Comparison of ENCODE assay signal across 15 cellular contexts in the genomic region with DNA sequence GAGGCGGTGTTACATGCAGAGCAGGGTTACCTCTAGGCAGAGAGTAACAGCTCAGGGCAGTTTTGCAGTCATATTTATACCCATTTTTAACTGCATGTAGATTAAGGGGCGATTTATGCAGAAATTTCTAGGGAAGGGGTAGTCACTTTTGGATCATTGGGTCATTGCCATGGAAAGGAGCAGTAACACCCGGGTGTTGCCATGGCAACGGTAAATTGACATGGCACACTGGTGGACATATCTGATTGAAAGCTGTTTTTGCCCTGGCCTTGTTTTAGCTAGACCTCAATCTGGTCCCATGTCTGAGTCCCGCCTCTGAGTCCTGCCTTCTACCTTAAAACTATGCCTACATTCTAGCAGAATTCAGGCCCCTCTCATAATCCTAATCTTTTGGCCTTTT. TPM values are rescaled to one million over a fixed set of nuclear protein-coding genes. Genes with fewer than 3 reads are reported as not detected.
A peak's percentile ranks its signal among the peaks of the same experiment; 100 is the strongest.
DNase-seq lines count a peak whose midpoint lies in the region; ATAC-seq, FAIRE-seq and TF ChIP-seq lines count a peak whose summit lies in the region.
"Had no signal": no experiment of that assay in that cellular context is flagged by ENCODE, and none has a peak within 500 bp of the region (broad histone marks: within the 10 kb centered on the region; RNA-seq: fewer than 3 reads in every experiment).

No MANE protein-coding gene starts in this region.

- no peaks in the 10 kb centered on the region for H3K79me2 ChIP-seq in mesendoderm (ENCODE audit: control insufficient read depth, insufficient read depth, low read length)

- no CpG with 5 or more reads among the region's 5 CpGs for WGBS in mesendoderm (ENCODE audit: extremely low coverage, insufficient coverage, low lambda C conversion rate)

- H3K79me1 ChIP-seq in mesendoderm (ENCODE audit: low read length): no peaks in the 10 kb centered on the region

- no peak overlapping the region for H3K4me3 ChIP-seq in Panc1 (ENCODE audit: low read depth in 2 of 2, low read length in 2 of 2)
- no peak overlapping the region for H3K4me3 ChIP-seq in mesendoderm (ENCODE audit: low read length)
- H3K4me3 ChIP-seq: BLaER1 treated with 17β-estradiol and CSF1 and Interleukin-3, amounts not matched to agents 10 nM and 100 nM had no signal

- peak; percentile 33 for FAIRE-seq in GM12891 (lab: Jason Lieb, UNC)
- no peak for FAIRE-seq in RCC 7860 (lab: Jason Lieb, UNC)
- FAIRE-seq in D721Med (lab: Jason Lieb, UNC): no peak

- intact Hi-C loops in Panc1 (cut with micrococcal nuclease; ENCODE audit: unreplicated experiment): no loop called here

- H3K4me1 ChIP-seq in Panc1 (ENCODE audit: control insufficient read depth, insufficient read depth, low read length) (no peaks in the 10 kb centered on the region), mesendoderm (ENCODE audit: control insufficient read depth, low read depth, low read length) (no peaks in the 10 kb centered on the region)

- TF ChIP-seq CTCF in Panc1 (IDR thresholded peaks at IDR 0.05): no peak
- no peak for TF ChIP-seq CTCF in D721Med (IDR thresholded peaks at IDR 0.05; ENCODE audit: insufficient read depth, missing control alignments)

- no peak for TF ChIP-seq POLR2A in GM12891 (IDR thresholded peaks at IDR 0.05; ENCODE audit: low read depth, low read length)

- no peak overlapping the region for H3K23ac ChIP-seq in mesendoderm (ENCODE audit: low read length)

- H3K27me3 ChIP-seq in Panc1 (ENCODE audit: control insufficient read depth, insufficient read depth, low read length) (no peaks in the 10 kb centered on the region; the same call in 1 of the 2 replicates), mesendoderm (ENCODE audit: insufficient read depth, low read length, poor library complexity) (no peaks in the 10 kb centered on the region)
- H3K27me3 ChIP-seq: BLaER1 treated with 17β-estradiol and CSF1 and Interleukin-3, amounts not matched to agents 10 nM and 100 nM had no signal

- POLR2A ChIA-PET in Panc1 (lab: Charles Lee): no interaction called here

- H3K18ac ChIP-seq in mesendoderm (ENCODE audit: low read length): no peak overlapping the region

- no peak overlapping the region for H2BK15ac ChIP-seq in mesendoderm (replicated peaks; ENCODE audit: low read depth)

- in situ Hi-C loops in Panc1 (cut with HindIII; ENCODE audit: low pct_unique_long_range_greater_than_20kb, low sequenced_read_pairs): no loop called here

- 0 out of 2 replicates have a peak, but pooled peaks have one; percentile 34 for ATAC-seq in Panc1
- ATAC-seq: Right ventricle myocardium inferior had no signal

- H3K56ac ChIP-seq in mesendoderm (ENCODE audit: low read length): no peak overlapping the region

- CTCF ChIA-PET in Panc1 (lab: Charles Lee): no interaction called here

- H3K9ac ChIP-seq in mesendoderm (ENCODE audit: low read length): no peak overlapping the region
- H3K9ac ChIP-seq: BLaER1 treated with 17β-estradiol and CSF1 and Interleukin-3, amounts not matched to agents 10 nM and 100 nM had no signal

- H3K36me3 ChIP-seq in Panc1 (ENCODE audit: control insufficient read depth, insufficient read depth, low read length) (no peaks in the 10 kb centered on the region), mesendoderm (ENCODE audit: control insufficient read depth, insufficient read depth, low read length) (no peaks in the 10 kb centered on the region)
- H3K36me3 ChIP-seq: BLaER1 treated with 17β-estradiol and CSF1 and Interleukin-3, amounts not matched to agents 10 nM and 100 nM had no signal

- no peak overlapping the region for H3K4ac ChIP-seq in mesendoderm (ENCODE audit: low read depth, low read length)

- peak overlapping the region; percentile 28 for H4K8ac ChIP-seq in mesendoderm (ENCODE audit: low read depth, low read length)

- no peak overlapping the region for H2BK5ac ChIP-seq in mesendoderm (ENCODE audit: low read length)

- no peaks in the 10 kb centered on the region for H3K9me3 ChIP-seq in Panc1 (ENCODE audit: control insufficient read depth, insufficient read depth, low read depth, low read length)
- H3K9me3 ChIP-seq: BLaER1 treated with 17β-estradiol and CSF1 and Interleukin-3, amounts not matched to agents 10 nM and 100 nM had no signal

- no peak overlapping the region for H2BK120ac ChIP-seq in mesendoderm (ENCODE audit: low read depth, low read length)

- H3K27ac ChIP-seq in Panc1 (ENCODE audit: low read length): no peak overlapping the region
- H3K27ac ChIP-seq in mesendoderm (ENCODE audit: low read depth, low read length): no peak overlapping the region

- H2AK5ac ChIP-seq in mesendoderm (ENCODE audit: low read length): no peak overlapping the region

- no TSS peak for BruUV-seq in Panc1 (replicated peaks; lab: Mats Ljungman, UMichigan)

- no peak overlapping the region for H4K5ac ChIP-seq in mesendoderm (ENCODE audit: low read length)

- H3K4me2 ChIP-seq in mesendoderm (ENCODE audit: low read length): no peak overlapping the region

- DNase-seq in NCI-H748 (lab: John Stamatoyannopoulos, UW; ENCODE audit: unreplicated experiment): peak; percentile 38
- DNase-seq in NCI-H748 treated with DMSO at 0.1 percent for 48 hours (lab: John Stamatoyannopoulos, UW): no peak
- DNase-seq in GM12891 (ENCODE audit: insufficient read length, low spot score): no peak
- no peak for DNase-seq in Panc1 (ENCODE audit: low read depth, low spot score)
- DNase-seq in mesendoderm: peak; percentile 64
- no peak for DNase-seq in NCI-H524 treated with DMSO at 0.1 percent for 48 hours (lab: John Stamatoyannopoulos, UW)
- no peak for DNase-seq in RCC 7860 (ENCODE audit: low spot score)
- no peak for DNase-seq in D721Med (ENCODE audit: insufficient read length, low spot score)
- DNase-seq: H7, NCI-H1436, NCI-H2029, NCI-H2227 treated with DMSO at 0.1 percent for 48 hours, NCI-H524 had no signal

TF ChIP-seq in GM12891, 5 proteins besides CTCF, POLR2A, EP300 and RAD21:
- TF ChIP-seq POU2F2 (IDR thresholded peaks at IDR 0.05; ENCODE audit: low read depth, low read length) (no peak), TAF1 (IDR thresholded peaks at IDR 0.05; ENCODE audit: low read depth, low read length) (no peak), PAX5 (IDR thresholded peaks at IDR 0.05; ENCODE audit: insufficient read depth, low read length, severe bottlenecking) (no peak), SPI1 (IDR thresholded peaks at IDR 0.05; ENCODE audit: low read depth, low read length) (no peak), POLR2AphosphoS5 (IDR thresholded peaks at IDR 0.05; ENCODE audit: low read depth, low read length) (no peak)

RNA-seq across cellular contexts. Expression of gene USP1, which starts 11.8 kb away (rescaled TPM):
- 21.5 TPM for polyA plus RNA-seq in GM12891 (2012; ENCODE audit: low read depth, missing spikeins)
- total RNA-seq in Panc1 (2021; ENCODE audit: unreplicated experiment): 42.9 TPM
- 13.0 TPM for polyA plus RNA-seq in Panc1 (2012; ENCODE audit: insufficient read length)
- polyA plus RNA-seq in mesendoderm (2013, experiment 1 of 2): 52.7 TPM
- polyA plus RNA-seq in mesendoderm (2013, experiment 2 of 2): 52.5 TPM

Comparison
In these comparisons a context has a peak if more than half of its experiments do, and no peak if none do; other contexts are left out.
1. DNase-seq: peak in NCI-H748 (single experiment) and mesendoderm (single experiment); none in NCI-H748 treated with DMSO at 0.1 percent for 48 hours (single experiment), GM12891 (single experiment), Panc1 (single experiment), NCI-H524 treated with DMSO at 0.1 percent for 48 hours (single experiment), RCC 7860 (single experiment) and D721Med (single experiment).